In the genomic region with DNA sequence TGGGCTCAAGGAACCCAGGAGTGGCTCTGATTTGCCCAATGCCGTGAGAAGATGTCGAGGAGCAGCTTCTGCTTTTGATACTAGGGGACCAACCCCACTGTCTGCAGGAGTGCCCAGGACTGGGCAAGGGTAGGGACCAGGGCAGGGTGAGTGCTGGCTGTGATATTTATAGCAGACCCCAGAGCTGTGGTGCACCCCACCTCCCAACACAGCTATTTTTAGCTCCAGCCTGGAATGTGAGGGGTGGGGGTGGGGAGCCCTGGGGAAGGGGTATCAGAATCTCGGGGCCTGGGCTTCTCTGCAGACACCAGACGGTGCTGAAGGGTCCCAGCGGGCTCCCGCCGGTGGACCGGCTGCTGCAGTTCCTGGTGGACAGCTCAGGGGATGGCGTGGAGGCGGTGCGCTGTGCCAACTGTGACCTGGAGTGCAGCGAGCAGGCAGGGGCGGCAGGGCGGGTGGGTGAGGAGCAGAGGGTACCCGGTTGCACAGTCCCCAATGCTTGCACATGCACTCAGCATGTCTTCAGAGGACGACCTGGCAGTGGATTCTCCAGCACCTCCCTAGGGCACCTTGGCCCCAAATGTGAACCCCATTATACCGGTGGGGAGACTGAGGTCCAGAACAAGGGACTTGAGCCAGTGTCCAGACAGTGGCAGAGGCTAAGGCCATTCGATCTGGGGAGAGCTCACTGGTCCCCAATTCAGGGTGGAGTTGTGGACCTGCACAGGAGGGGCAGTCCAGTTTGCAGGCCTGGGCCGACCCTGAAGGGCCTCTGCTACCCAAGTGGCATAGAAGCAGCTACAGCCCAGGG, we compare ENCODE assay signal across 12 cellular contexts. TPM values are rescaled to one million over a fixed set of nuclear protein-coding genes. Genes with fewer than 3 reads are reported as not detected.
DNase-seq lines count a peak whose midpoint lies in the region; ATAC-seq and TF ChIP-seq lines count a peak whose summit lies in the region.
"Had no signal": no experiment of that assay in that cellular context is flagged by ENCODE, and none has a peak within 500 bp of the region (broad histone marks: within the 10 kb centered on the region; RNA-seq: fewer than 3 reads in every experiment).

No MANE protein-coding gene starts in this region.

- ATAC-seq in Right ventricle myocardium inferior (peak; percentile 44), sciatic nerve (no peak)

- peaks cover 21% of the 10 kb centered on the region for H3K27me3 ChIP-seq in iPS-15b (ENCODE audit: control insufficient read depth, insufficient read depth, low read length)

- H3K4me3 ChIP-seq in iPS-15b (ENCODE audit: low read depth, low read length), result peak overlapping the region; percentile 69

- no peak for TF ChIP-seq CTCF in type B pancreatic cell (conservative IDR thresholded peaks at IDR 0.05)

- H3K9ac ChIP-seq in iPS-15b (ENCODE audit: low read depth, low read length), result no peak overlapping the region

- DNase-seq in Right ventricle myocardium inferior (ENCODE audit: missing footprints) (no peak), cardiac septum (ENCODE audit: low spot score) (no peak), type B pancreatic cell (ENCODE audit: extremely low spot score, unreplicated experiment) (no peak), NCI-H2171 (lab: John Stamatoyannopoulos, UW) (no peak), GM19240 (ENCODE audit: insufficient read length, low spot score) (no peak), sciatic nerve (ENCODE audit: low spot score) (no peak)
- no peak for DNase-seq in activated T-helper 2 cell treated with anti-CD3 and anti-CD28 coated beads, Interferon-gamma antibody, Interleukin-2, Interleukin-4, amounts not matched to agents 10 μg/mL and 5 μg/mL and 100 μg/mL, durations not matched to agents 14 hours and 24 hours and 36 hours (ENCODE audit: low spot score)
- DNase-seq: NCI-H1417 treated with DMSO at 0.1 percent for 48 hours had no signal

- H3K4me3 Mint-ChIP-seq in activated T-helper 2 cell treated with anti-CD3 and anti-CD28 coated beads, Interferon-gamma antibody, Interleukin-2, Interleukin-4, amounts not matched to agents 10 μg/mL and 5 μg/mL and 100 μg/mL, durations not matched to agents 14 hours and 24 hours and 36 hours (ENCODE audit: low read depth), result peak overlapping the region; percentile 79
- peak overlapping the region; percentile 72 for H3K4me3 Mint-ChIP-seq in type B pancreatic cell

- peaks cover 11% of the 10 kb centered on the region for H3K4me1 Mint-ChIP-seq in activated T-helper 2 cell treated with anti-CD3 and anti-CD28 coated beads, Interferon-gamma antibody, Interleukin-2, Interleukin-4, amounts not matched to agents 10 μg/mL and 5 μg/mL and 100 μg/mL, durations not matched to agents 14 hours and 24 hours and 36 hours (ENCODE audit: low read depth)
- peaks cover 3% of the 10 kb centered on the region for H3K4me1 Mint-ChIP-seq in type B pancreatic cell (ENCODE audit: unreplicated experiment)

- no peaks in the 10 kb centered on the region for H3K27me3 Mint-ChIP-seq in activated T-helper 2 cell treated with anti-CD3 and anti-CD28 coated beads, Interferon-gamma antibody, Interleukin-2, Interleukin-4, amounts not matched to agents 10 μg/mL and 5 μg/mL and 100 μg/mL, durations not matched to agents 14 hours and 24 hours and 36 hours (ENCODE audit: low read depth)
- H3K27me3 Mint-ChIP-seq in type B pancreatic cell, result peaks cover 3% of the 10 kb centered on the region

- peaks cover 23% of the 10 kb centered on the region for H3K36me3 Mint-ChIP-seq in activated T-helper 2 cell treated with anti-CD3 and anti-CD28 coated beads, Interferon-gamma antibody, Interleukin-2, Interleukin-4, amounts not matched to agents 10 μg/mL and 5 μg/mL and 100 μg/mL, durations not matched to agents 14 hours and 24 hours and 36 hours (ENCODE audit: low read depth)
- H3K36me3 Mint-ChIP-seq in type B pancreatic cell, result peaks cover 4% of the 10 kb centered on the region

- H3K27ac Mint-ChIP-seq in activated T-helper 2 cell treated with anti-CD3 and anti-CD28 coated beads, Interferon-gamma antibody, Interleukin-2, Interleukin-4, amounts not matched to agents 10 μg/mL and 5 μg/mL and 100 μg/mL, durations not matched to agents 14 hours and 24 hours and 36 hours, result no peak overlapping the region
- H3K27ac Mint-ChIP-seq in type B pancreatic cell, result no peak overlapping the region

- H3K36me3 ChIP-seq in iPS-15b (ENCODE audit: control insufficient read depth, insufficient read depth, low read length), result no peaks in the 10 kb centered on the region
- H3K36me3 ChIP-seq: BLaER1 treated with 17β-estradiol and CSF1 and Interleukin-3, amounts not matched to agents 10 nM and 100 nM had no signal

- H3K9me3 Mint-ChIP-seq in activated T-helper 2 cell treated with anti-CD3 and anti-CD28 coated beads, Interferon-gamma antibody, Interleukin-2, Interleukin-4, amounts not matched to agents 10 μg/mL and 5 μg/mL and 100 μg/mL, durations not matched to agents 14 hours and 24 hours and 36 hours, result no peaks in the 10 kb centered on the region
- no peaks in the 10 kb centered on the region for H3K9me3 Mint-ChIP-seq in type B pancreatic cell

- no peaks in the 10 kb centered on the region for H3K9me3 ChIP-seq in iPS-15b (ENCODE audit: control insufficient read depth, insufficient read depth, low read length)
- H3K9me3 ChIP-seq: BLaER1 treated with 17β-estradiol and CSF1 and Interleukin-3, amounts not matched to agents 10 nM and 100 nM had no signal

- intact Hi-C loops in Right ventricle myocardium inferior (cut with DNase I) (loop anchor here (2.0 to 5.0 kb wide), 3 partner anchors 16 to 215 kb away; partner anchors contain the start of gene NPHP4), cardiac septum (cut with DNase I) (loop anchor here (2.0 kb wide), 1 partner anchor 16 kb away; no protein-coding TSS in a partner anchor), sciatic nerve (cut with DNase I) (no loop called here)
- intact Hi-C loops in activated T-helper 2 cell treated with anti-CD3 and anti-CD28 coated beads, Interferon-gamma antibody, Interleukin-2, Interleukin-4, amounts not matched to agents 10 μg/mL and 5 μg/mL and 100 μg/mL, durations not matched to agents 14 hours and 24 hours and 36 hours (cut with micrococcal nuclease), result loop anchor here (2.0 to 5.0 kb wide), 2 partner anchors 28 to 180 kb away; partner anchors contain the start of gene ICMT

- peaks cover 11% of the 10 kb centered on the region for H3K4me1 ChIP-seq in iPS-15b (ENCODE audit: control insufficient read depth, insufficient read depth, low read length)

RNA-seq across cellular contexts. Expression of gene RNF207, which starts 1.4 kb away (rescaled TPM):
- total RNA-seq in Right ventricle myocardium inferior (54.6 TPM), cardiac septum (91.0 TPM), type B pancreatic cell (ENCODE audit: low replicate concordance) (34.5 and 37.0 TPM in 2 replicates), sciatic nerve (26.9 TPM)
- 54.4 and 58.4 TPM in 2 replicates for total RNA-seq in activated T-helper 2 cell treated with anti-CD3 and anti-CD28 coated beads, Interferon-gamma antibody, Interleukin-2, Interleukin-4, amounts not matched to agents 10 μg/mL and 5 μg/mL and 100 μg/mL, durations not matched to agents 14 hours and 24 hours and 36 hours

RNA-seq across cellular contexts. Expression of gene RPL22, which starts 7.9 kb away (rescaled TPM):
- total RNA-seq in Right ventricle myocardium inferior, result 264 TPM
- total RNA-seq in cardiac septum, result 205 TPM
- 473 and 533 TPM in 2 replicates for total RNA-seq in activated T-helper 2 cell treated with anti-CD3 and anti-CD28 coated beads, Interferon-gamma antibody, Interleukin-2, Interleukin-4, amounts not matched to agents 10 μg/mL and 5 μg/mL and 100 μg/mL, durations not matched to agents 14 hours and 24 hours and 36 hours
- total RNA-seq in type B pancreatic cell (ENCODE audit: low replicate concordance), result 499 and 541 TPM in 2 replicates
- total RNA-seq in sciatic nerve, result 354 TPM

RNA-seq across cellular contexts. Expression of gene CHD5, which starts 27.2 kb away (rescaled TPM):
- total RNA-seq in Right ventricle myocardium inferior (0.05 TPM), cardiac septum (0.81 TPM), type B pancreatic cell (ENCODE audit: low replicate concordance) (0.70 and 3.0 TPM in 2 replicates), sciatic nerve (0.09 TPM)
- 0.46 and 0.78 TPM in 2 replicates for total RNA-seq in activated T-helper 2 cell treated with anti-CD3 and anti-CD28 coated beads, Interferon-gamma antibody, Interleukin-2, Interleukin-4, amounts not matched to agents 10 μg/mL and 5 μg/mL and 100 μg/mL, durations not matched to agents 14 hours and 24 hours and 36 hours

RNA-seq across cellular contexts. Expression of gene ICMT, which starts 28.5 kb away (rescaled TPM):
- total RNA-seq in Right ventricle myocardium inferior (58.8 TPM), cardiac septum (71.2 TPM), type B pancreatic cell (ENCODE audit: low replicate concordance) (56.6 and 63.5 TPM in 2 replicates), sciatic nerve (41.9 TPM)
- total RNA-seq in activated T-helper 2 cell treated with anti-CD3 and anti-CD28 coated beads, Interferon-gamma antibody, Interleukin-2, Interleukin-4, amounts not matched to agents 10 μg/mL and 5 μg/mL and 100 μg/mL, durations not matched to agents 14 hours and 24 hours and 36 hours, result 60.0 and 62.3 TPM in 2 replicates

RNA-seq across cellular contexts. Expression of gene HES3, which starts 36.7 kb away (rescaled TPM):
- total RNA-seq in Right ventricle myocardium inferior (not detected), cardiac septum (not detected), type B pancreatic cell (ENCODE audit: low replicate concordance) (not detected in 2 replicates), sciatic nerve (not detected)
- not detected in 2 replicates for total RNA-seq in activated T-helper 2 cell treated with anti-CD3 and anti-CD28 coated beads, Interferon-gamma antibody, Interleukin-2, Interleukin-4, amounts not matched to agents 10 μg/mL and 5 μg/mL and 100 μg/mL, durations not matched to agents 14 hours and 24 hours and 36 hours
- total RNA-seq: endothelial cell of umbilical vein, pulmonary artery endothelial cell had no signal
